16 cellular contexts compared by ENCODE assay signal in genomic region chr15:77817434-77817833, GRCh38.
DNase-seq lines count a peak whose midpoint lies in the region; ATAC-seq and TF ChIP-seq lines count a peak whose summit lies in the region.
"Had no signal": no experiment of that assay in that cellular context is flagged by ENCODE, and none has a peak within 500 bp of the region (broad histone marks: within the 10 kb centered on the region; RNA-seq: fewer than 3 reads in every experiment).

No MANE protein-coding gene starts in this region.

- intact Hi-C loops in Caco-2 (cut with micrococcal nuclease; ENCODE audit: unreplicated experiment) = no loop called here
- intact Hi-C loops in right lobe of liver (cut with DNase I) = no loop called here

- no peak overlapping the region for H4K91ac ChIP-seq in neuronal stem cell (ENCODE audit: low read depth, low read length, poor library complexity)

- DNase-seq in Caco-2 (no peak), LNCaP clone FGC (ENCODE audit: low read depth) (peak; percentile 71), right lobe of liver (peak; percentile 61 to 71 (median 65)), neuronal stem cell (ENCODE audit: low spot score) (no peak), cerebellar nuclear complex (lab: John Stamatoyannopoulos, UW) (no peak), epidermal melanocyte (ENCODE audit: insufficient read length, low spot score) (no peak)
- DNase-seq: AML-193, COR-L47, EL, KG1, NCI-H1930, NCI-H226, NCI-H82, OCI-M1, Right ventricle myocardium superior had no signal

- H3K4me3 Mint-ChIP-seq in Caco-2 (ENCODE audit: unreplicated experiment) = peak overlapping the region; percentile 20
- H3K4me3 Mint-ChIP-seq in stimulated activated memory B cell treated with anti-CD40 and anti-IgM and Interleukin-4, amounts not matched to agents 10 μg/mL and 1 μg/mL and 100 μg/mL, for 72 hours = no peak overlapping the region

- peaks cover 22% of the 10 kb centered on the region for H3K27me3 Mint-ChIP-seq in Caco-2 (ENCODE audit: insufficient read depth, unreplicated experiment)
- H3K27me3 Mint-ChIP-seq in stimulated activated memory B cell treated with anti-CD40 and anti-IgM and Interleukin-4, amounts not matched to agents 10 μg/mL and 1 μg/mL and 100 μg/mL, for 72 hours = peaks cover 66% of the 10 kb centered on the region

- no peaks in the 10 kb centered on the region for H3K79me1 ChIP-seq in neuronal stem cell (ENCODE audit: low read depth, low read length)

- ATAC-seq in right lobe of liver = peak; percentile 39 to 87 (median 70)
- ATAC-seq in stimulated activated memory B cell treated with anti-CD40 and anti-IgM and Interleukin-4, amounts not matched to agents 10 μg/mL and 1 μg/mL and 100 μg/mL, for 72 hours = no peak

- no peak overlapping the region for H3K27ac Mint-ChIP-seq in Caco-2 (ENCODE audit: unreplicated experiment)
- H3K27ac Mint-ChIP-seq in stimulated activated memory B cell treated with anti-CD40 and anti-IgM and Interleukin-4, amounts not matched to agents 10 μg/mL and 1 μg/mL and 100 μg/mL, for 72 hours = no peak overlapping the region

- peaks cover 3% of the 10 kb centered on the region for H3K27me3 ChIP-seq in Caco-2 (replicated peaks; ENCODE audit: control insufficient read depth, insufficient read depth, low read length)
- peaks cover 0 to 8% of the 10 kb centered on the region in 2 donors for H3K27me3 ChIP-seq in right lobe of liver
- H3K27me3 ChIP-seq in neuronal stem cell (ENCODE audit: control insufficient read depth in 3 of 3, insufficient read depth in 3 of 3, low read depth in 1 of 3, low read length in 3 of 3) = peaks cover 10 to 78% (median 36%) of the 10 kb centered on the region in 3 experiments

- H3K23ac ChIP-seq in neuronal stem cell (ENCODE audit: low read depth, low read length, poor library complexity) = peak overlapping the region; percentile 77

- no peak overlapping the region for H3K9ac ChIP-seq in neuronal stem cell (ENCODE audit: low read depth, low read length, poor library complexity)

- H3K27ac ChIP-seq in right lobe of liver (no peak overlapping the region), neuronal stem cell (replicated peaks; ENCODE audit: low read length) (no peak overlapping the region)

- H2BK5ac ChIP-seq in neuronal stem cell (ENCODE audit: low read length) = peak overlapping the region; percentile 44

- H2AK5ac ChIP-seq in neuronal stem cell (ENCODE audit: low read depth, low read length) = peak overlapping the region; percentile 54

- H3K4ac ChIP-seq in neuronal stem cell (ENCODE audit: low read length) = no peak overlapping the region

- no peak for TF ChIP-seq CTCF in Caco-2 (IDR thresholded peaks at IDR 0.05; ENCODE audit: insufficient read depth in 1 of 2, low read depth in 1 of 2, low read length in 1 of 2, severe bottlenecking in 1 of 2, unreplicated experiment in 1 of 2)
- TF ChIP-seq CTCF in LNCaP clone FGC (IDR thresholded peaks at IDR 0.05; ENCODE audit: control insufficient read depth, extremely low read depth, insufficient read depth) = no peak
- TF ChIP-seq CTCF in right lobe of liver (IDR thresholded peaks at IDR 0.05) = no peak

- H2BK15ac ChIP-seq in neuronal stem cell (ENCODE audit: low read length) = no peak overlapping the region

- H2BK12ac ChIP-seq in neuronal stem cell (ENCODE audit: low read length) = no peak overlapping the region

- CTCF ChIA-PET in Caco-2 (lab: Charles Lee) = no interaction called here

- no peaks in the 10 kb centered on the region for H3K36me3 Mint-ChIP-seq in Caco-2 (ENCODE audit: insufficient read depth, unreplicated experiment)
- no peaks in the 10 kb centered on the region for H3K36me3 Mint-ChIP-seq in stimulated activated memory B cell treated with anti-CD40 and anti-IgM and Interleukin-4, amounts not matched to agents 10 μg/mL and 1 μg/mL and 100 μg/mL, for 72 hours

- no peaks in the 10 kb centered on the region for H3K9me3 Mint-ChIP-seq in Caco-2 (ENCODE audit: unreplicated experiment)
- no peaks in the 10 kb centered on the region for H3K9me3 Mint-ChIP-seq in stimulated activated memory B cell treated with anti-CD40 and anti-IgM and Interleukin-4, amounts not matched to agents 10 μg/mL and 1 μg/mL and 100 μg/mL, for 72 hours

- H3K14ac ChIP-seq in neuronal stem cell (ENCODE audit: low read length) = no peak overlapping the region

- H3K4me1 ChIP-seq in Caco-2 = 0 out of 2 replicates have a peak, but pooled peaks cover 4% of the 10 kb centered on the region
- H3K4me1 ChIP-seq in right lobe of liver = peaks cover 0 to 12% (median 0%) of the 10 kb centered on the region in 4 donors
- peaks cover 9 to 19% of the 10 kb centered on the region in 2 donors for H3K4me1 ChIP-seq in neuronal stem cell (ENCODE audit: control insufficient read depth in 2 of 2, insufficient read depth in 1 of 2, low read depth in 1 of 2, low read length in 2 of 2)

- no peak overlapping the region for H4K8ac ChIP-seq in neuronal stem cell (ENCODE audit: low read depth, low read length)

- peak overlapping the region; percentile 12 for H3K4me2 ChIP-seq in neuronal stem cell (ENCODE audit: insufficient read depth, low read length, poor library complexity, severe bottlenecking)

- H2AFZ ChIP-seq in neuronal stem cell (ENCODE audit: low read length) = no peak overlapping the region

- peak overlapping the region; percentile 62 for H3K18ac ChIP-seq in neuronal stem cell (ENCODE audit: low read length)

- no peaks in the 10 kb centered on the region for H3K36me3 ChIP-seq in Caco-2 (ENCODE audit: control insufficient read depth, insufficient read depth, low read length)
- H3K36me3 ChIP-seq in right lobe of liver = no peaks in the 10 kb centered on the region
- no peaks in the 10 kb centered on the region for H3K36me3 ChIP-seq in neuronal stem cell (replicated peaks in 1 of 2; ENCODE audit: control insufficient read depth in 2 of 2, insufficient read depth in 2 of 2, low read length in 2 of 2)

- no TSS peak for BruUV-seq in Caco-2 (replicated peaks; lab: Mats Ljungman, UMichigan)

- no peak overlapping the region for H2BK120ac ChIP-seq in neuronal stem cell (ENCODE audit: low read depth, low read length)

- no peak for TF ChIP-seq POLR2A in right lobe of liver (IDR thresholded peaks at IDR 0.05)

- POLR2A ChIA-PET in Caco-2 (lab: Charles Lee) = no interaction called here

- H3K9me3 ChIP-seq in Caco-2 (no peaks in the 10 kb centered on the region), right lobe of liver (no peaks in the 10 kb centered on the region), neuronal stem cell (replicated peaks in 1 of 2; ENCODE audit: control insufficient read depth in 2 of 2, insufficient read depth in 1 of 2, low read depth in 1 of 2, low read length in 2 of 2) (no peaks in the 10 kb centered on the region)

- no peaks in the 10 kb centered on the region for H3K4me1 Mint-ChIP-seq in Caco-2 (ENCODE audit: low read depth, unreplicated experiment)
- H3K4me1 Mint-ChIP-seq in stimulated activated memory B cell treated with anti-CD40 and anti-IgM and Interleukin-4, amounts not matched to agents 10 μg/mL and 1 μg/mL and 100 μg/mL, for 72 hours = peaks cover 12% of the 10 kb centered on the region

- WGBS in right lobe of liver (ENCODE audit: insufficient coverage, low coverage, low lambda C conversion rate, missing lambda C conversion rate) = 11% methylated on average over 3 of the region's 9 CpGs
- no CpG with 5 or more reads among the region's 9 CpGs for WGBS in neuronal stem cell (ENCODE audit: extremely low coverage in 2 of 2, insufficient read length in 2 of 2, insufficient replicate concordance in 1 of 2), 2 donors

- H3K4me3 ChIP-seq in Caco-2 (ENCODE audit: low read depth, low read length) (no peak overlapping the region), LNCaP clone FGC (ENCODE audit: low read depth, low read length) (no peak overlapping the region), right lobe of liver (no peak overlapping the region), neuronal stem cell (ENCODE audit: low read length in 2 of 2) (no peak overlapping the region)

Comparison
In these comparisons a context has a peak if more than half of its experiments do, and no peak if none do; other contexts are left out.
1. DNase-seq: peak in LNCaP clone FGC (single experiment) and right lobe of liver (3 of 3); none in Caco-2 (0 of 2), neuronal stem cell (single experiment), cerebellar nuclear complex (0 of 2) and epidermal melanocyte (single experiment).